In genomic region chr1:15350551-15351200, GRCh38 we compare ENCODE assay signal across 15 cellular contexts.
"Had no signal": no experiment of that assay in that cellular context is flagged by ENCODE, and none has a peak within 500 bp of the region (broad histone marks: within the 10 kb centered on the region; RNA-seq: fewer than 3 reads in every experiment).

No MANE protein-coding gene starts in this region.

- H3K4me1 ChIP-seq: prostate gland had no signal

- H3K27ac ChIP-seq: prostate gland, upper lobe of right lung had no signal

- H3K9me3 ChIP-seq: body of pancreas, prostate gland, upper lobe of right lung had no signal

- FAIRE-seq: TTC549 had no signal

- DNase-seq: activated CD4-positive, alpha-beta T cell treated with anti-CD3 and anti-CD28 coated beads, Interleukin-2, amount 50 U/mL, for 4 hours; activated effector memory CD4-positive, alpha-beta T cell treated with anti-CD3 and anti-CD28 coated beads, Interleukin-2, amount 50 U/mL, for 16 hours; activated T-cell treated with anti-CD3 and anti-CD28 coated beads, Interleukin-2, amount 50 U/mL, for 24 hours; amniotic stem cell; stimulated activated CD4-positive, alpha-beta T cell treated with anti-CD3 and anti-CD28 coated beads, Interleukin-2, amount 100 ng/mL, for 48 hours; stimulated activated naive CD8-positive, alpha-beta T cell treated with anti-CD3 and anti-CD28 coated beads, Interleukin-15, Interleukin-2, amounts not matched to agents 100 U/mL and 50 U/mL, for 24 hours; upper lobe of right lung had no signal

- H3K36me3 Mint-ChIP-seq: activated naive CD4-positive, alpha-beta T cell treated with anti-CD3 and anti-CD28 coated beads, Interleukin-2, amount 50 U/mL, for 72 hours had no signal

- ATAC-seq: activated CD4-positive, CD25-positive, alpha-beta regulatory T cell treated with anti-CD3 and anti-CD28 coated beads, Interleukin-2, amount 50 U/mL, for 24 hours; activated naive CD4-positive, alpha-beta T cell treated with anti-CD3 and anti-CD28 coated beads, Interleukin-2, amount 50 U/mL, for 72 hours; stimulated activated naive CD8-positive, alpha-beta T cell treated with anti-CD3 and anti-CD28 coated beads, Interleukin-15, Interleukin-2, amounts not matched to agents 100 U/mL and 50 U/mL, for 24 hours; upper lobe of right lung had no signal

- H3K27ac Mint-ChIP-seq: T-helper 1 cell treated with Interleukin-12 subunit alpha and Interleukin-12 subunit beta and Interleukin-4 antibody, amounts not matched to agents 30 μg/mL and 1 μg/mL, for 36 hours had no signal

- H3K4me3 Mint-ChIP-seq: activated T-cell treated with anti-CD3 and anti-CD28 coated beads, Interleukin-2, amount 50 U/mL, for 24 hours; nephron; T-helper 1 cell treated with Interleukin-12 subunit alpha and Interleukin-12 subunit beta and Interleukin-4 antibody, amounts not matched to agents 30 μg/mL and 1 μg/mL, for 36 hours had no signal

- H3K4me3 ChIP-seq: body of pancreas, lung, prostate gland, upper lobe of right lung had no signal

- H3K27me3 ChIP-seq: body of pancreas, upper lobe of right lung had no signal

- H3K36me3 ChIP-seq: prostate gland, upper lobe of right lung had no signal
